In genomic region chr10:46035923-46036849, GRCh38 we compare ENCODE assay signal across 18 cellular contexts. TPM values are rescaled to one million over a fixed set of nuclear protein-coding genes. Genes with fewer than 3 reads are reported as not detected.
DNase-seq lines count a peak whose midpoint lies in the region; ATAC-seq, FAIRE-seq and TF ChIP-seq lines count a peak whose summit lies in the region.
"Had no signal": no experiment of that assay in that cellular context is flagged by ENCODE, and none has a peak within 500 bp of the region (broad histone marks: within the 10 kb centered on the region; RNA-seq: fewer than 3 reads in every experiment).

No MANE protein-coding gene starts in this region.

- H3K36me3 ChIP-seq in bronchial epithelial cell (ENCODE audit: control insufficient read depth, insufficient read depth, low read length): no peaks in the 10 kb centered on the region
- H3K36me3 ChIP-seq in liver (ENCODE audit: control insufficient read depth in 4 of 4, insufficient read depth in 3 of 4, low read depth in 1 of 4, low read length in 3 of 4): no peaks in the 10 kb centered on the region

- no peak for FAIRE-seq in bronchial epithelial cell (lab: Jason Lieb, UNC)
- FAIRE-seq: G401.6 had no signal

- TF ChIP-seq RAD21 in Ishikawa (IDR thresholded peaks at IDR 0.05; ENCODE audit: low read depth) (peak; percentile 12; the same call in 1 of the 2 replicates), liver (IDR thresholded peaks at IDR 0.05) (peak in 1 of 2 donors; percentile 38)

- TF ChIP-seq CTCF in C4-2B (conservative IDR thresholded peaks at IDR 0.05) (no peak), bronchial epithelial cell (IDR thresholded peaks at IDR 0.05; ENCODE audit: insufficient read depth, low read length, severe bottlenecking) (no peak), liver (IDR thresholded peaks at IDR 0.05; ENCODE audit: low read depth, low read length, missing input control) (no peak)

- no peaks in the 10 kb centered on the region for H3K27me3 ChIP-seq in bronchial epithelial cell (ENCODE audit: control insufficient read depth, insufficient read depth, low read length)
- no peaks in the 10 kb centered on the region for H3K27me3 ChIP-seq in liver (ENCODE audit: control insufficient read depth in 4 of 4, insufficient read depth in 4 of 4, low read length in 3 of 4)

- H3K27ac ChIP-seq in C4-2B: peak overlapping the region; percentile 23; the same call in 1 of the 2 replicates
- peak overlapping the region; percentile 46 to 58 for H3K27ac ChIP-seq in liver (ENCODE audit: low read depth in 1 of 2, low read length in 2 of 2)

- H3K9ac ChIP-seq in liver (ENCODE audit: low read depth in 1 of 2, low read length in 2 of 2): no peak overlapping the region

- 53% methylated on average over 8 of the region's 8 CpGs for WGBS in liver

- no peaks in the 10 kb centered on the region for H3K9me3 ChIP-seq in liver (ENCODE audit: control insufficient read depth in 4 of 4, low read length in 3 of 4)

- peaks cover 7 to 23% (median 10%) of the 10 kb centered on the region in 4 donors for H3K4me1 ChIP-seq in liver (ENCODE audit: control insufficient read depth in 4 of 4, insufficient read depth in 4 of 4, low read length in 3 of 4)

- no peak for ATAC-seq in GM21360 (IDR thresholded peaks at IDR 0.05; ENCODE audit: unreplicated experiment)
- ATAC-seq: left cardiac atrium; stimulated activated naive CD8-positive, alpha-beta T cell treated with anti-CD3 and anti-CD28 coated beads, Interleukin-15, Interleukin-2, amounts not matched to agents 100 U/mL and 50 U/mL, for 24 hours had no signal

- peak; percentile 60 for DNase-seq in bronchial epithelial cell (ENCODE audit: low read depth)
- DNase-seq in NCI-H1092 treated with DMSO at 0.1 percent for 48 hours (lab: John Stamatoyannopoulos, UW): no peak
- DNase-seq in COR-L47 (lab: John Stamatoyannopoulos, UW): no peak
- no peak for DNase-seq in ureter (ENCODE audit: low spot score)
- DNase-seq: activated CD4-positive, alpha-beta T cell treated with anti-CD3 and anti-CD28 coated beads, Interleukin-2, amount 50 U/mL, for 48 hours; GOT3; hippocampal formation; left cardiac atrium; NCI-H1105 treated with DMSO at 0.1 percent for 48 hours; stimulated activated naive CD8-positive, alpha-beta T cell treated with anti-CD3 and anti-CD28 coated beads, Interleukin-15, Interleukin-2, amounts not matched to agents 100 U/mL and 50 U/mL, for 24 hours had no signal

- TF ChIP-seq EP300 in Ishikawa (IDR thresholded peaks at IDR 0.05; ENCODE audit: borderline replicate concordance): no peak

- H3K4me3 ChIP-seq in bronchial epithelial cell (ENCODE audit: low read depth, low read length) (no peak overlapping the region), liver (ENCODE audit: low read depth in 1 of 3, low read length in 3 of 3) (no peak overlapping the region)

TF ChIP-seq in Ishikawa, 13 proteins besides CTCF, POLR2A, EP300 and RAD21:
- no peak for TF ChIP-seq EGR1 (IDR thresholded peaks at IDR 0.05)
- no peak for TF ChIP-seq TEAD4 (IDR thresholded peaks at IDR 0.05)
- TF ChIP-seq USF1 (IDR thresholded peaks at IDR 0.05): no peak
- no peak for TF ChIP-seq TCF12 (IDR thresholded peaks at IDR 0.05; ENCODE audit: low read depth)
- TF ChIP-seq NFIC (IDR thresholded peaks at IDR 0.05): no peak
- no peak for TF ChIP-seq ZBTB7A (IDR thresholded peaks at IDR 0.05; ENCODE audit: low read depth)
- TF ChIP-seq CREB1 (IDR thresholded peaks at IDR 0.05; ENCODE audit: low read depth): no peak
- TF ChIP-seq YY1 (IDR thresholded peaks at IDR 0.05; ENCODE audit: low read depth): no peak

TF ChIP-seq in liver, 16 proteins besides CTCF, POLR2A, EP300 and RAD21:
- TF ChIP-seq MAX (IDR thresholded peaks at IDR 0.05): peak; percentile 27
- TF ChIP-seq REST (IDR thresholded peaks at IDR 0.05): no peak
- peak in 1 of 2 donors; percentile 7 for TF ChIP-seq JUND (IDR thresholded peaks at IDR 0.05)
- TF ChIP-seq ZBTB33 (IDR thresholded peaks at IDR 0.05): no peak
- peak in 1 of 2 donors; percentile 51 for TF ChIP-seq GABPA (IDR thresholded peaks at IDR 0.05 in 1 of 2, conservative IDR thresholded peaks at IDR 0.05 in 1 of 2)
- TF ChIP-seq YY1 (IDR thresholded peaks at IDR 0.05): peak; percentile 50
- peak in 1 of 2 donors; percentile 43 for TF ChIP-seq RXRA (IDR thresholded peaks at IDR 0.05)
- TF ChIP-seq HNF4A (conservative IDR thresholded peaks at IDR 0.05): peak in 1 of 2 donors; percentile 54

RNA-seq across cellular contexts. Expression of gene NCOA4, which starts 5.8 kb away (rescaled TPM):
- total RNA-seq in bronchial epithelial cell (150 and 169 TPM in 2 replicates), liver (100 to 1,000 TPM; 224 to 746 TPM), ureter (151 TPM)
- polyA plus RNA-seq in liver: 100 to 1,000 TPM in 1 of 2 donors, 10 to 100 TPM in 1; 71.9 to 112 TPM

RNA-seq across cellular contexts. Expression of gene MSMB, which starts 9.9 kb away (rescaled TPM):
- total RNA-seq in bronchial epithelial cell (1.1 and 16.4 TPM in 2 replicates), liver (not detected), ureter (not detected)
- not detected for polyA plus RNA-seq in liver
- total RNA-seq: cerebellum, left cardiac atrium, SK-MEL-5, urinary bladder had no signal
